In genomic region chr1:161044535-161044907, GRCh38 we compare ENCODE assay signal across 1 cellular context.
TF ChIP-seq lines count a peak whose summit lies in the region.

No MANE protein-coding gene starts in this region.

TF ChIP-seq in GM12878, 131 proteins besides CTCF, POLR2A, EP300 and RAD21:
- TF ChIP-seq NBN (IDR thresholded peaks at IDR 0.05) (0 out of 2 replicates have a peak, but pooled peaks have one; percentile 60), BMI1 (IDR thresholded peaks at IDR 0.05; ENCODE audit: borderline replicate concordance) (peak; percentile 49; the same call in 1 of the 2 replicates), ZNF622 (IDR thresholded peaks at IDR 0.05) (no peak), MLLT1 (IDR thresholded peaks at IDR 0.05) (no peak), TCF7 (IDR thresholded peaks at IDR 0.05; ENCODE audit: borderline replicate concordance) (no peak)
